Comparison of ENCODE assay signal across 11 cellular contexts in the genomic region with DNA sequence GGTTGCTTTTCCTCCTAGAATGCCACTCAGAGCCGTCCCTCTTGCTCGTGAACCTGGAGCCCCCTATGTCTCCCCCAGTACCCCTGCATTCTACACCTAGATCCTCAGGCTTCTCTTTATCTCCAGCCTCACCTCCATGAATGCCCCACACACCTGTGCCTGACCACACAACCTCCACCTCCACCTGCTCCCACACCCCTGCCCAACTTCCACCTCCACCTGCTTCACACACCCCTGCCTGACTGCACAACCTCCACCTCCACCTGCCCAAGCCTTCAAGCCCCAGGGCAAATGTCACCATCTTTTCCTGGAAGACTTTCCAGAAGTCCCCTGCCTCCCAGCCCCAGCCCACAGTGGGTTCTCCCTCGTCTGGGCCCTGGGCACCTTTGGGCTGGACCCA. TPM values are rescaled to one million over a fixed set of nuclear protein-coding genes. Genes with fewer than 3 reads are reported as not detected.
DNase-seq lines count a peak whose midpoint lies in the region; ATAC-seq and TF ChIP-seq lines count a peak whose summit lies in the region.
"Had no signal": no experiment of that assay in that cellular context is flagged by ENCODE, and none has a peak within 500 bp of the region (broad histone marks: within the 10 kb centered on the region; RNA-seq: fewer than 3 reads in every experiment).

No MANE protein-coding gene starts in this region.

- no peak overlapping the region for H3K23ac ChIP-seq in mesendoderm (ENCODE audit: low read length)

- intact Hi-C loops in lower lobe of right lung (cut with DNase I) = no loop called here

- no peaks in the 10 kb centered on the region for H3K9me3 Mint-ChIP-seq in activated naive CD8-positive, alpha-beta T cell (ENCODE audit: low read depth)
- no peaks in the 10 kb centered on the region for H3K9me3 Mint-ChIP-seq in activated naive CD8-positive, alpha-beta T cell treated with anti-CD3 and anti-CD28 coated beads, Interleukin-2, amount 50 U/mL, for 24 hours
- H3K9me3 Mint-ChIP-seq in T-cell (no peaks in the 10 kb centered on the region), type B pancreatic cell (no peaks in the 10 kb centered on the region)

- no peaks in the 10 kb centered on the region for H3K9me3 ChIP-seq in lower lobe of right lung

- no peak overlapping the region for H2BK120ac ChIP-seq in mesendoderm (ENCODE audit: low read depth, low read length)

- H3K9ac ChIP-seq in mesendoderm (ENCODE audit: low read length) = no peak overlapping the region

- H2BK5ac ChIP-seq in mesendoderm (ENCODE audit: low read length) = no peak overlapping the region

- no peak overlapping the region for H3K4me2 ChIP-seq in mesendoderm (ENCODE audit: low read length)

- H4K8ac ChIP-seq in mesendoderm (ENCODE audit: low read depth, low read length) = no peak overlapping the region

- POLR2A ChIA-PET in T-cell (lab: Charles Lee) = no interaction called here

- DNase-seq in activated naive CD8-positive, alpha-beta T cell treated with anti-CD3 and anti-CD28 coated beads, Interleukin-2, amount 50 U/mL, for 24 hours = no peak
- DNase-seq in T-cell (no peak), lower lobe of right lung (no peak), type B pancreatic cell (ENCODE audit: extremely low spot score, unreplicated experiment) (no peak), glomerular visceral epithelial cell (ENCODE audit: extremely low spot score) (no peak), mesendoderm (no peak)
- DNase-seq in NK-92 treated with Interleukin-12 subunit alpha and Interleukin-12 subunit beta, amount 100 ng/mL, for 24 hours (lab: John Stamatoyannopoulos, UW) = no peak
- DNase-seq: activated CD8-positive, alpha-beta memory T cell treated with anti-CD3 and anti-CD28 coated beads, Interleukin-2, amount 50 U/mL, for 4 hours had no signal

- H3K79me2 ChIP-seq in mesendoderm (ENCODE audit: control insufficient read depth, insufficient read depth, low read length) = no peaks in the 10 kb centered on the region

- H3K4me1 Mint-ChIP-seq in activated naive CD8-positive, alpha-beta T cell (ENCODE audit: low read depth) = peaks cover 50% of the 10 kb centered on the region
- peaks cover 62% of the 10 kb centered on the region for H3K4me1 Mint-ChIP-seq in activated naive CD8-positive, alpha-beta T cell treated with anti-CD3 and anti-CD28 coated beads, Interleukin-2, amount 50 U/mL, for 24 hours
- H3K4me1 Mint-ChIP-seq in T-cell (peaks cover 51 to 68% (median 63%) of the 10 kb centered on the region in 3 donors), type B pancreatic cell (ENCODE audit: unreplicated experiment) (peaks cover 27% of the 10 kb centered on the region)

- peak overlapping the region; percentile 89 for H3K27ac Mint-ChIP-seq in activated naive CD8-positive, alpha-beta T cell
- H3K27ac Mint-ChIP-seq in activated naive CD8-positive, alpha-beta T cell treated with anti-CD3 and anti-CD28 coated beads, Interleukin-2, amount 50 U/mL, for 24 hours = no peak overlapping the region
- peak overlapping the region in 1 of 2 donors; percentile 97 for H3K27ac Mint-ChIP-seq in T-cell
- H3K27ac Mint-ChIP-seq in type B pancreatic cell = peak overlapping the region; percentile 36

- no peaks in the 10 kb centered on the region for H3K27me3 Mint-ChIP-seq in activated naive CD8-positive, alpha-beta T cell
- H3K27me3 Mint-ChIP-seq in activated naive CD8-positive, alpha-beta T cell treated with anti-CD3 and anti-CD28 coated beads, Interleukin-2, amount 50 U/mL, for 24 hours = no peaks in the 10 kb centered on the region
- H3K27me3 Mint-ChIP-seq in T-cell (no peaks in the 10 kb centered on the region), type B pancreatic cell (peaks cover 3% of the 10 kb centered on the region)

- H3K4me1 ChIP-seq in lower lobe of right lung (peaks cover 54% of the 10 kb centered on the region), mesendoderm (ENCODE audit: control insufficient read depth, low read depth, low read length) (peaks cover 3% of the 10 kb centered on the region)

- no peak overlapping the region for H3K4ac ChIP-seq in mesendoderm (ENCODE audit: low read depth, low read length)

- WGBS in mesendoderm (ENCODE audit: extremely low coverage, insufficient coverage, low lambda C conversion rate) = no CpG with 5 or more reads among the region's 3 CpGs

- H4K5ac ChIP-seq in mesendoderm (ENCODE audit: low read length) = no peak overlapping the region

- H3K4me3 Mint-ChIP-seq in activated naive CD8-positive, alpha-beta T cell = peak overlapping the region; percentile 73
- no peak overlapping the region for H3K4me3 Mint-ChIP-seq in activated naive CD8-positive, alpha-beta T cell treated with anti-CD3 and anti-CD28 coated beads, Interleukin-2, amount 50 U/mL, for 24 hours
- H3K4me3 Mint-ChIP-seq in T-cell = peak overlapping the region; percentile 72 to 83 (median 77)
- H3K4me3 Mint-ChIP-seq in type B pancreatic cell = no peak overlapping the region

- H3K79me1 ChIP-seq in mesendoderm (ENCODE audit: low read length) = no peaks in the 10 kb centered on the region

- H2AK5ac ChIP-seq in mesendoderm (ENCODE audit: low read length) = no peak overlapping the region

- no peak overlapping the region for H3K56ac ChIP-seq in mesendoderm (ENCODE audit: low read length)

- CTCF ChIA-PET in T-cell (lab: Charles Lee) = no interaction called here

- H3K27ac ChIP-seq in lower lobe of right lung (peak overlapping the region; percentile 82), mesendoderm (ENCODE audit: low read depth, low read length) (no peak overlapping the region)

- no peaks in the 10 kb centered on the region for H3K36me3 Mint-ChIP-seq in activated naive CD8-positive, alpha-beta T cell
- H3K36me3 Mint-ChIP-seq in activated naive CD8-positive, alpha-beta T cell treated with anti-CD3 and anti-CD28 coated beads, Interleukin-2, amount 50 U/mL, for 24 hours (ENCODE audit: low read depth) = no peaks in the 10 kb centered on the region
- H3K36me3 Mint-ChIP-seq in T-cell = no peaks in the 10 kb centered on the region
- H3K36me3 Mint-ChIP-seq in type B pancreatic cell = no peaks in the 10 kb centered on the region

- TF ChIP-seq CTCF in lower lobe of right lung (IDR thresholded peaks at IDR 0.05) = no peak
- no peak for TF ChIP-seq CTCF in type B pancreatic cell (conservative IDR thresholded peaks at IDR 0.05)

- ATAC-seq in activated naive CD8-positive, alpha-beta T cell treated with anti-CD3 and anti-CD28 coated beads, Interleukin-2, amount 50 U/mL, for 24 hours = no peak
- ATAC-seq in T-cell (replicated peaks in 1 of 4) (no peak), lower lobe of right lung (no peak)

- no peak overlapping the region for H3K18ac ChIP-seq in mesendoderm (ENCODE audit: low read length)

- no peak overlapping the region for H2BK15ac ChIP-seq in mesendoderm (replicated peaks; ENCODE audit: low read depth)

- H3K36me3 ChIP-seq in lower lobe of right lung = no peaks in the 10 kb centered on the region
- H3K36me3 ChIP-seq in mesendoderm (ENCODE audit: control insufficient read depth, insufficient read depth, low read length) = no peaks in the 10 kb centered on the region

- no peak overlapping the region for H3K4me3 ChIP-seq in lower lobe of right lung
- H3K4me3 ChIP-seq in mesendoderm (ENCODE audit: low read length) = no peak overlapping the region

- H3K27me3 ChIP-seq in lower lobe of right lung (ENCODE audit: low read depth) = no peaks in the 10 kb centered on the region
- H3K27me3 ChIP-seq in mesendoderm (ENCODE audit: insufficient read depth, low read length, poor library complexity) = no peaks in the 10 kb centered on the region

RNA-seq across cellular contexts. Expression of a gene that starts 6.9 kb away (rescaled TPM):
- total RNA-seq in T-cell = 100 to 1,000 TPM; 110 to 198 (median 182) TPM
- total RNA-seq in lower lobe of right lung = 42.6 TPM
- 5.0 and 15.3 TPM in 2 replicates for total RNA-seq in type B pancreatic cell (ENCODE audit: low replicate concordance)
- polyA plus RNA-seq in mesendoderm (2013, experiment 1 of 2) = 1.2 TPM
- 1.7 TPM for polyA plus RNA-seq in mesendoderm (2013, experiment 2 of 2)

RNA-seq across cellular contexts. Expression of a gene that starts 36.5 kb away (rescaled TPM):
- total RNA-seq in T-cell (not detected), lower lobe of right lung (not detected), type B pancreatic cell (ENCODE audit: low replicate concordance) (not detected in 2 replicates)
- not detected for polyA plus RNA-seq in mesendoderm (2013, experiment 1 of 2)
- polyA plus RNA-seq in mesendoderm (2013, experiment 2 of 2) = not detected
- total RNA-seq: frontal cortex, right cardiac atrium had no signal
- polyA plus RNA-seq: right cardiac atrium had no signal

RNA-seq across cellular contexts. Expression of a gene that starts 42.6 kb away (rescaled TPM):
- total RNA-seq in T-cell (10 to 100 TPM; 23.6 to 46.2 (median 43.1) TPM), lower lobe of right lung (24.4 TPM), type B pancreatic cell (ENCODE audit: low replicate concordance) (25.2 and 40.3 TPM in 2 replicates)
- 18.2 TPM for polyA plus RNA-seq in mesendoderm (2013, experiment 1 of 2)
- 18.3 TPM for polyA plus RNA-seq in mesendoderm (2013, experiment 2 of 2)

RNA-seq across cellular contexts. Expression of a gene that starts 46.1 kb away (rescaled TPM):
- total RNA-seq in T-cell (10 to 100 TPM in 1 of 5 donors, 1 to 10 TPM in 4; 4.5 to 11.7 (median 8.0) TPM), lower lobe of right lung (32.0 TPM), type B pancreatic cell (ENCODE audit: low replicate concordance) (25.7 and 35.2 TPM in 2 replicates)
- polyA plus RNA-seq in mesendoderm (2013, experiment 1 of 2) = 3.1 TPM
- polyA plus RNA-seq in mesendoderm (2013, experiment 2 of 2) = 2.8 TPM

Comparison
In these comparisons a context has a peak if more than half of its experiments do, and no peak if none do; other contexts are left out.
1. H3K4me3 Mint-ChIP-seq: peak in activated naive CD8-positive, alpha-beta T cell (single experiment) and T-cell (3 of 3); none in activated naive CD8-positive, alpha-beta T cell treated with anti-CD3 and anti-CD28 coated beads, Interleukin-2, amount 50 U/mL, for 24 hours (single experiment) and type B pancreatic cell (single experiment).